1 cellular context compared by ENCODE assay signal in genomic region chr4:7217453-7218310, GRCh38.
TF ChIP-seq lines count a peak whose summit lies in the region.

No MANE protein-coding gene starts in this region.

TF ChIP-seq in HepG2, 621 proteins besides CTCF, POLR2A, EP300 and RAD21 (continued from another document):
- no peak for TF ChIP-seq ZFAT (CRISPR knock-in tag; conservative IDR thresholded peaks at IDR 0.05)
- no peak for TF ChIP-seq GATA4 (IDR thresholded peaks at IDR 0.05; ENCODE audit: borderline replicate concordance, low read depth)
- TF ChIP-seq ZKSCAN5 (CRISPR knock-in tag; IDR thresholded peaks at IDR 0.05) = peak; percentile 80; the same call in 1 of the 2 replicates
- TF ChIP-seq ERF (CRISPR knock-in tag; IDR thresholded peaks at IDR 0.05) = no peak
- no peak for TF ChIP-seq SIN3B (IDR thresholded peaks at IDR 0.05; ENCODE audit: low read length)
- TF ChIP-seq ZMYM3 (CRISPR knock-in tag; IDR thresholded peaks at IDR 0.05) = no peak
- no peak for TF ChIP-seq POLR2AphosphoS5 (IDR thresholded peaks at IDR 0.05; ENCODE audit: low read depth, low read length)
- no peak for TF ChIP-seq HDAC2 (CRISPR knock-in tag; IDR thresholded peaks at IDR 0.05)
- 0 out of 2 replicates have a peak, but pooled peaks have one; percentile 25 for TF ChIP-seq HNF4A (CRISPR knock-in tag; IDR thresholded peaks at IDR 0.05)
- peak; percentile 27; the same call in 1 of the 2 replicates for TF ChIP-seq NR2C2 (CRISPR knock-in tag; IDR thresholded peaks at IDR 0.05; ENCODE audit: borderline replicate concordance)
